In the genomic region with DNA sequence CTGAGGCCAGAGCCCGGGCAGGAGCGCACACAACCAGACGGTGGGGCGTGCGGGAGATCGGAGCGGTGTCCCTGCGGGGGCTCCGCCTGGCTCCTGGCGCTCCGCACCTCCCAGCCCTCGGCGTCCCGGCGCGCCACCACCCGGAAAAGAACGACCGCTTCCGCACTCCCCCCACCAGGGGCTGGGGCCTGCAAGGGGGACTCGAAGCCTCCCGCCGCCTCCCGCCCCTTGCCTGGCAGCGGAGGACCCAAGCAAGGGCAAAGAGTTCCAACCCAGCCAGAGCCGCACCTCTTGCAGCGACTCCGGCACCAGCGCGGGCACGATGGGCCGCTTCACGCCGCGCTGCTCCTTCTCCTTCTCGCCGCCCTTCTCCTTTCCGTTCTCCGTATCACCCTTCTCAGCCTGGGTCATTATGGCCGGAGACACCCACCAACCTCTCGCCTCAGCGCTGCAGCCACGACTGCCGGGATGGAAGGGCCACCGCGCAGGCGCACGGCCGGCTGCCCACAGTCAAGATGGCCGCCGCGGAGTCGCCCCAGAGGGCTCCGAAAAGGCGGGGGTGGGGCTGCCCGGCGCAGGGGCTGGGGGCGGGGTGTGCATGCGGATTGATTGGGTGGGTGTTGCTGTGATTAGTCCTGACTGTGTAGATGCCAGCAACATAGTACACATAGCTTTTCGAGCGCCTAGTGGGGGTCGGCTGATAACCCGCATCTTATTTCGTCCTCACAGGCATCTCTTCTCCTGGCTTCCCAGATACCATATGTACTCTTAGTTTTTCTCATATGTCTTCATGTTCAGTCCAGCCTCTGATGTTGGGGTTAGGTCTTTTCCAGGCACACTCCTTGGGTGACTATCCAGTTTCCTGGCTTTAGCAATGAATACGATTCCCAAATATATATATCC, we compare ENCODE assay signal across 8 cellular contexts. TPM values are rescaled to one million over a fixed set of nuclear protein-coding genes. Genes with fewer than 3 reads are reported as not detected.
DNase-seq lines count a peak whose midpoint lies in the region; FAIRE-seq and TF ChIP-seq lines count a peak whose summit lies in the region.

A gene with protein sequence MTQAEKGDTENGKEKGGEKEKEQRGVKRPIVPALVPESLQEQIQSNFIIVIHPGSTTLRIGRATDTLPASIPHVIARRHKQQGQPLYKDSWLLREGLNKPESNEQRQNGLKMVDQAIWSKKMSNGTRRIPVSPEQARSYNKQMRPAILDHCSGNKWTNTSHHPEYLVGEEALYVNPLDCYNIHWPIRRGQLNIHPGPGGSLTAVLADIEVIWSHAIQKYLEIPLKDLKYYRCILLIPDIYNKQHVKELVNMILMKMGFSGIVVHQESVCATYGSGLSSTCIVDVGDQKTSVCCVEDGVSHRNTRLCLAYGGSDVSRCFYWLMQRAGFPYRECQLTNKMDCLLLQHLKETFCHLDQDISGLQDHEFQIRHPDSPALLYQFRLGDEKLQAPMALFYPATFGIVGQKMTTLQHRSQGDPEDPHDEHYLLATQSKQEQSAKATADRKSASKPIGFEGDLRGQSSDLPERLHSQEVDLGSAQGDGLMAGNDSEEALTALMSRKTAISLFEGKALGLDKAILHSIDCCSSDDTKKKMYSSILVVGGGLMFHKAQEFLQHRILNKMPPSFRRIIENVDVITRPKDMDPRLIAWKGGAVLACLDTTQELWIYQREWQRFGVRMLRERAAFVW (minus strand): TSS at position 462 of the 903 bp plus-strand sequence. CDS start 51 bp downstream, at position 411.

- no peak for FAIRE-seq in H54 (lab: Jason Lieb, UNC)

- H3F3A ChIP-seq in SK-N-SH (replicated peaks; ENCODE audit: insufficient read depth): no peaks in the 10 kb centered on the region

- DNase-seq in GDM1 (lab: John Stamatoyannopoulos, UW): peak; percentile 82
- DNase-seq in H54 (ENCODE audit: insufficient read length, low spot score): peak; percentile 85
- peak; percentile 71 for DNase-seq in M059J (ENCODE audit: low read depth)
- peak; percentile 97 for DNase-seq in SK-N-SH
- DNase-seq in activated naive CD4-positive, alpha-beta T cell treated with anti-CD3 and anti-CD28 coated beads, Interleukin-2, amount 50 U/mL, for 16 hours: peak; percentile 86
- no peak for DNase-seq in glomerular endothelial cell (ENCODE audit: extremely low read depth, low read depth, low spot score)
- DNase-seq in occipital lobe (lab: John Stamatoyannopoulos, UW): peak; percentile 86
- DNase-seq in suprapubic skin (ENCODE audit: low spot score in 2 of 2): peak; percentile 89 to 90

- 2% methylated on average over 33 of the region's 65 CpGs for WGBS in SK-N-SH (ENCODE audit: low lambda C conversion rate)
- WGBS in suprapubic skin: 1% methylated on average over 42 of the region's 65 CpGs

- peak within 1 kb of the TSS; percentile 72 for H3K4me2 ChIP-seq in SK-N-SH

- H3K27ac ChIP-seq in SK-N-SH (ENCODE audit: low read depth in 2 of 2, low read length in 1 of 2) (peak within 1 kb of the TSS; percentile 80 to 97), suprapubic skin (peak within 1 kb of the TSS; percentile 75)

- peak; percentile 94 for TF ChIP-seq POLR2A in H54 (IDR thresholded peaks at IDR 0.05; ENCODE audit: low read depth, low read length)
- no peak for TF ChIP-seq POLR2A in suprapubic skin (IDR thresholded peaks at IDR 0.05)

- peaks cover 50 to 55% of the 10 kb centered on the region in 2 experiments for H3K36me3 ChIP-seq in SK-N-SH (replicated peaks in 1 of 2; ENCODE audit: control insufficient read depth in 1 of 2, insufficient read depth in 2 of 2, low read length in 1 of 2)
- H3K36me3 ChIP-seq in suprapubic skin: peaks cover 59% of the 10 kb centered on the region

- CTCF ChIA-PET in SK-N-SH (lab: Yijun Ruan, JAX): no interaction called here

- peaks cover 22% of the 10 kb centered on the region for H3K79me2 ChIP-seq in SK-N-SH (ENCODE audit: insufficient read depth)

- H3K9ac ChIP-seq in SK-N-SH: peak within 1 kb of the TSS; percentile 92

- POLR2A ChIA-PET in SK-N-SH (lab: Yijun Ruan, JAX): interaction anchor here (1.9 kb wide), 1 partner anchor 10 kb away, joined by 8 read pairs; a partner anchor contains a TSS

- H4K20me1 ChIP-seq in SK-N-SH (ENCODE audit: insufficient read depth): no peaks in the 10 kb centered on the region

- TF ChIP-seq RAD21 in SK-N-SH (IDR thresholded peaks at IDR 0.05; ENCODE audit: low read length): peak; percentile 3; the same call in 1 of the 2 replicates

- H2AFZ ChIP-seq in SK-N-SH (ENCODE audit: low read depth): peak within 1 kb of the TSS; percentile 88

- no peaks in the 10 kb centered on the region for H3K9me3 ChIP-seq in SK-N-SH
- no peaks in the 10 kb centered on the region for H3K9me3 ChIP-seq in suprapubic skin

- H3K4me3 ChIP-seq in SK-N-SH (ENCODE audit: low read depth in 2 of 2, low read length in 1 of 2) (peak within 1 kb of the TSS; percentile 92 to 94), suprapubic skin (peak within 1 kb of the TSS; percentile 64)

- H3K27me3 ChIP-seq in SK-N-SH (ENCODE audit: insufficient read depth) (no peaks in the 10 kb centered on the region), suprapubic skin (no peaks in the 10 kb centered on the region)

- H3K9me2 ChIP-seq in SK-N-SH: no peaks in the 10 kb centered on the region

- peaks cover 4 to 12% of the 10 kb centered on the region in 2 experiments; a peak in 2 of 4 replicates for H3K4me1 ChIP-seq in SK-N-SH (ENCODE audit: control insufficient read depth in 1 of 2, insufficient read depth in 2 of 2, low read depth in 1 of 2, low read length in 1 of 2)
- peaks cover 18% of the 10 kb centered on the region for H3K4me1 ChIP-seq in suprapubic skin

- TF ChIP-seq EP300 in SK-N-SH (IDR thresholded peaks at IDR 0.05; ENCODE audit: borderline replicate concordance in 1 of 2, low read depth in 1 of 2, low read length in 1 of 2) (0 out of 4 replicates have a peak, but pooled peaks of 1 of the 2 experiments have one; percentile 15), suprapubic skin (IDR thresholded peaks at IDR 0.05) (no peak)

- TF ChIP-seq CTCF in SK-N-SH (IDR thresholded peaks at IDR 0.05) (no peak), suprapubic skin (IDR thresholded peaks at IDR 0.05) (peak in 1 of 2 donors; percentile 28)

TF ChIP-seq in SK-N-SH, 30 proteins besides CTCF, POLR2A, EP300 and RAD21 (continues in another document):
- TF ChIP-seq SMC3 (IDR thresholded peaks at IDR 0.05; ENCODE audit: low read depth, low read length) (no peak), JUND (IDR thresholded peaks at IDR 0.05) (no peak), GABPA (IDR thresholded peaks at IDR 0.05; ENCODE audit: low read depth) (peak; percentile 73), NRF1 (IDR thresholded peaks at IDR 0.05; ENCODE audit: low read depth, low read length) (peak; percentile 89), ELF1 (IDR thresholded peaks at IDR 0.05) (peak; percentile 69), NFIC (IDR thresholded peaks at IDR 0.05; ENCODE audit: borderline replicate concordance) (no peak), TCF12 (IDR thresholded peaks at IDR 0.05) (no peak), MXI1 (IDR thresholded peaks at IDR 0.05; ENCODE audit: low read depth, low read length) (no peak; the same call in 1 of the 2 replicates), RXRA (IDR thresholded peaks at IDR 0.05; ENCODE audit: borderline replicate concordance, low read depth) (no peak), CHD2 (IDR thresholded peaks at IDR 0.05; ENCODE audit: low read length, partially characterized antibody) (peak; percentile 63), FOXJ3 (CRISPR knock-in tag; IDR thresholded peaks at IDR 0.05) (no peak), POLR2AphosphoS5 (IDR thresholded peaks at IDR 0.05; ENCODE audit: low read depth, low read length) (peak; percentile 97), GATA2 (CRISPR knock-in tag; IDR thresholded peaks at IDR 0.05) (no peak), RFX5 (IDR thresholded peaks at IDR 0.05; ENCODE audit: low read length) (0 out of 2 replicates have a peak, but pooled peaks have one; percentile 24), TEAD4 (IDR thresholded peaks at IDR 0.05; ENCODE audit: borderline replicate concordance, insufficient read depth) (no peak), YY1 (IDR thresholded peaks at IDR 0.05; ENCODE audit: low read depth) (peak; percentile 97), MEF2A (IDR thresholded peaks at IDR 0.05; ENCODE audit: borderline replicate concordance, low read depth) (no peak), TAF1 (IDR thresholded peaks at IDR 0.05; ENCODE audit: borderline replicate concordance, low read depth, low read length) (peak; percentile 98)
- TF ChIP-seq, protein P1, sequence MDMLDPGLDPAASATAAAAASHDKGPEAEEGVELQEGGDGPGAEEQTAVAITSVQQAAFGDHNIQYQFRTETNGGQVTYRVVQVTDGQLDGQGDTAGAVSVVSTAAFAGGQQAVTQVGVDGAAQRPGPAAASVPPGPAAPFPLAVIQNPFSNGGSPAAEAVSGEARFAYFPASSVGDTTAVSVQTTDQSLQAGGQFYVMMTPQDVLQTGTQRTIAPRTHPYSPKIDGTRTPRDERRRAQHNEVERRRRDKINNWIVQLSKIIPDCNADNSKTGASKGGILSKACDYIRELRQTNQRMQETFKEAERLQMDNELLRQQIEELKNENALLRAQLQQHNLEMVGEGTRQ (IDR thresholded peaks at IDR 0.05; ENCODE audit: borderline replicate concordance, low read depth, low read length): no peak
- TF ChIP-seq, protein P2, sequence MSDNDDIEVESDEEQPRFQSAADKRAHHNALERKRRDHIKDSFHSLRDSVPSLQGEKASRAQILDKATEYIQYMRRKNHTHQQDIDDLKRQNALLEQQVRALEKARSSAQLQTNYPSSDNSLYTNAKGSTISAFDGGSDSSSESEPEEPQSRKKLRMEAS (IDR thresholded peaks at IDR 0.05; ENCODE audit: low read depth): no peak; the same call in 1 of the 2 replicates
- TF ChIP-seq, protein P3, sequence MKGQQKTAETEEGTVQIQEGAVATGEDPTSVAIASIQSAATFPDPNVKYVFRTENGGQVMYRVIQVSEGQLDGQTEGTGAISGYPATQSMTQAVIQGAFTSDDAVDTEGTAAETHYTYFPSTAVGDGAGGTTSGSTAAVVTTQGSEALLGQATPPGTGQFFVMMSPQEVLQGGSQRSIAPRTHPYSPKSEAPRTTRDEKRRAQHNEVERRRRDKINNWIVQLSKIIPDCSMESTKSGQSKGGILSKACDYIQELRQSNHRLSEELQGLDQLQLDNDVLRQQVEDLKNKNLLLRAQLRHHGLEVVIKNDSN (IDR thresholded peaks at IDR 0.05; ENCODE audit: borderline replicate concordance, low read depth): no peak

RNA-seq across cellular contexts. Expression of the gene that starts here (rescaled TPM):
- total RNA-seq in M059J (2014; rRNA removed; shearing (Covaris generic)): 14.3 and 16.0 TPM in 2 replicates
- 17.7 and 23.6 TPM in 2 replicates for polyA plus RNA-seq in SK-N-SH (2012; rRNA removed)
- 17.5 and 18.5 TPM in 2 replicates for polyA plus RNA-seq in SK-N-SH (2012; cell fraction: cytosol; rRNA removed)
- 24.8 and 33.7 TPM in 2 replicates for polyA plus RNA-seq in SK-N-SH (2012; cell fraction: nucleus; rRNA removed)
- total RNA-seq in glomerular endothelial cell (30.7 and 34.2 TPM in 2 replicates), occipital lobe (67.1 TPM), suprapubic skin (10 to 100 TPM; 15.0 to 21.3 (median 15.8) TPM)
